Comparison of ENCODE assay signal across 23 cellular contexts in genomic region chr2:128054104-128054503, GRCh38. TPM values are rescaled to one million over a fixed set of nuclear protein-coding genes. Genes with fewer than 3 reads are reported as not detected.
DNase-seq lines count a peak whose midpoint lies in the region; ATAC-seq, FAIRE-seq and TF ChIP-seq lines count a peak whose summit lies in the region.
"Had no signal": no experiment of that assay in that cellular context is flagged by ENCODE, and none has a peak within 500 bp of the region (broad histone marks: within the 10 kb centered on the region; RNA-seq: fewer than 3 reads in every experiment).

No MANE protein-coding gene starts in this region.

- no peaks in the 10 kb centered on the region for H3K36me3 ChIP-seq in HepG2 (replicated peaks in 1 of 2; ENCODE audit: control insufficient read depth in 1 of 2, insufficient read depth in 2 of 2, low read length in 2 of 2)
- no peaks in the 10 kb centered on the region for H3K36me3 ChIP-seq in right lobe of liver
- H3K36me3 ChIP-seq in WERI-Rb-1, result no peaks in the 10 kb centered on the region
- H3K36me3 ChIP-seq in H1 (ENCODE audit: control insufficient read depth in 2 of 4, insufficient read depth in 4 of 4, low read length in 3 of 4), result no peaks in the 10 kb centered on the region
- H3K36me3 ChIP-seq in neuronal stem cell (replicated peaks in 1 of 2; ENCODE audit: control insufficient read depth in 2 of 2, insufficient read depth in 2 of 2, low read length in 2 of 2), result no peaks in the 10 kb centered on the region
- H3K36me3 ChIP-seq in upper lobe of left lung, result no peaks in the 10 kb centered on the region
- H3K36me3 ChIP-seq: BLaER1 had no signal

- no peaks in the 10 kb centered on the region for H3K79me1 ChIP-seq in H1 (ENCODE audit: low read depth, low read length)
- H3K79me1 ChIP-seq in neuronal stem cell (ENCODE audit: low read depth, low read length), result no peaks in the 10 kb centered on the region

- H2AFZ ChIP-seq in HepG2 (ENCODE audit: low read length) (no peak overlapping the region), H1 (ENCODE audit: low read length) (0 out of 2 replicates have a peak overlapping the region, but pooled peaks have one; percentile 73), neuronal stem cell (ENCODE audit: low read length) (peak overlapping the region; percentile 29)
- H2AFZ ChIP-seq: GM23248 had no signal

- H3K4me1 ChIP-seq in HepG2 (ENCODE audit: insufficient read depth, low read length) (peaks cover 21% of the 10 kb centered on the region), right lobe of liver (no peaks in the 10 kb centered on the region), H1 (replicated peaks in 1 of 4; ENCODE audit: control insufficient read depth in 3 of 4, insufficient read depth in 4 of 4, low read length in 3 of 4) (no peaks in the 10 kb centered on the region), neuronal stem cell (ENCODE audit: control insufficient read depth in 2 of 2, insufficient read depth in 1 of 2, low read depth in 1 of 2, low read length in 2 of 2) (peaks cover 0 to 3% of the 10 kb centered on the region in 2 donors), upper lobe of left lung (no peaks in the 10 kb centered on the region)
- H3K4me1 ChIP-seq: BLaER1 had no signal

- H4K20me1 ChIP-seq in HepG2 (ENCODE audit: insufficient read depth, low read length), result no peaks in the 10 kb centered on the region
- no peaks in the 10 kb centered on the region for H4K20me1 ChIP-seq in H1 (replicated peaks in 1 of 2; ENCODE audit: control insufficient read depth in 1 of 2, insufficient read depth in 2 of 2, low read length in 2 of 2)
- H4K20me1 ChIP-seq: BLaER1 had no signal

- WGBS in HepG2 (ENCODE audit: low lambda C conversion rate), result 91% methylated on average over 4 of the region's 4 CpGs
- WGBS in right lobe of liver (ENCODE audit: insufficient coverage, low coverage, low lambda C conversion rate, missing lambda C conversion rate), result no CpG with 5 or more reads among the region's 4 CpGs
- WGBS in H1 (ENCODE audit: extremely low coverage in 1 of 2, insufficient coverage in 1 of 2, insufficient read length in 1 of 2, insufficient replicate concordance in 2 of 2, low coverage in 1 of 2, low lambda C conversion rate in 2 of 2, missing lambda C conversion rate in 1 of 2), 2 experiments, result 84% methylated on average over 4 of the region's 4 CpGs; no CpG with 5 or more reads in 1 of the 2 experiments
- no CpG with 5 or more reads among the region's 4 CpGs for whole genome bisulfite sequencing in neuronal stem cell (ENCODE audit: extremely low coverage in 2 of 2, insufficient read length in 2 of 2, insufficient replicate concordance in 1 of 2), 2 donors
- WGBS in upper lobe of left lung, 2 donors, result 64 to 95% methylated on average over 3 to 4 of the region's 4 CpGs

- no peaks in the 10 kb centered on the region for H3K23me2 ChIP-seq in H1 (ENCODE audit: low read depth, low read length)

- TF ChIP-seq RAD21 in HepG2 (CRISPR knock-in tag; IDR thresholded peaks at IDR 0.05), result no peak
- no peak for TF ChIP-seq RAD21 in H1 (IDR thresholded peaks at IDR 0.05 in 1 of 2, conservative IDR thresholded peaks at IDR 0.05 in 1 of 2; ENCODE audit: low read depth in 2 of 2, low read length in 2 of 2)

- intact Hi-C loops in HepG2 (cut with micrococcal nuclease; ENCODE audit: unreplicated experiment) (no loop called here), right lobe of liver (cut with DNase I) (no loop called here)

- no peak overlapping the region for H3K4me3 ChIP-seq in HepG2 (replicated peaks in 1 of 3; ENCODE audit: insufficient read depth in 1 of 3, low read depth in 2 of 3, low read length in 3 of 3)
- no peak overlapping the region for H3K4me3 ChIP-seq in right lobe of liver
- no peak overlapping the region for H3K4me3 ChIP-seq in WERI-Rb-1 (ENCODE audit: low read depth, low read length)
- no peak overlapping the region for H3K4me3 ChIP-seq in H1 (ENCODE audit: extremely low read depth in 1 of 4, insufficient read depth in 2 of 4, low read depth in 3 of 4, low read length in 4 of 4)
- no peak overlapping the region for H3K4me3 ChIP-seq in neuronal stem cell (ENCODE audit: low read length in 2 of 2)
- H3K4me3 ChIP-seq in upper lobe of left lung, result no peak overlapping the region
- H3K4me3 ChIP-seq: BLaER1, GM12878, GM23248 had no signal

- no peak overlapping the region for H3K27ac ChIP-seq in HepG2 (ENCODE audit: extremely low read length, insufficient read depth, low read length)
- H3K27ac ChIP-seq in right lobe of liver, result no peak overlapping the region
- no peak overlapping the region for H3K27ac ChIP-seq in WERI-Rb-1
- H3K27ac ChIP-seq in H1 (ENCODE audit: low read depth, low read length), result no peak overlapping the region
- H3K27ac ChIP-seq in neuronal stem cell (replicated peaks; ENCODE audit: low read length), result no peak overlapping the region
- no peak overlapping the region for H3K27ac ChIP-seq in upper lobe of left lung
- H3K27ac ChIP-seq: 22Rv1, BLaER1, C4-2B, GM23248 had no signal

- H2BK5ac ChIP-seq in H1 (ENCODE audit: low read depth, low read length), result no peak overlapping the region
- H2BK5ac ChIP-seq in neuronal stem cell (ENCODE audit: low read length), result no peak overlapping the region

- no peak overlapping the region for H3K18ac ChIP-seq in H1 (ENCODE audit: extremely low read depth, low read length)
- H3K18ac ChIP-seq in neuronal stem cell (ENCODE audit: low read length), result no peak overlapping the region

- no TSS peak for BruUV-seq in HepG2 (replicated peaks; lab: Mats Ljungman, UMichigan)

- CTCF ChIA-PET in HepG2 (lab: Yijun Ruan, JAX; ENCODE audit: low intra/inter-chr PET ratio, low total read pairs), result no interaction called here
- CTCF ChIA-PET in H1 (lab: Charles Lee; ENCODE audit: partially characterized antibody), result interaction anchor here (0.6 to 4.1 kb wide), 12 partner anchors 9 to 1858 kb away, joined by 3 to 33 read pairs (median 4); no protein-coding TSS in a partner anchor

- H2BK120ac ChIP-seq in H1 (replicated peaks; ENCODE audit: low read depth, low read length) (no peak overlapping the region), neuronal stem cell (ENCODE audit: low read depth, low read length) (no peak overlapping the region)

- no peak for TF ChIP-seq EP300 in HepG2 (IDR thresholded peaks at IDR 0.05; ENCODE audit: low read depth in 2 of 2, low read length in 2 of 2)
- no peak for TF ChIP-seq EP300 in HepG2 (CRISPR knock-in tag; IDR thresholded peaks at IDR 0.05; ENCODE audit: borderline replicate concordance)
- no peak for TF ChIP-seq EP300 in H1 (IDR thresholded peaks at IDR 0.05; ENCODE audit: borderline replicate concordance in 1 of 2, low read depth in 2 of 2, low read length in 2 of 2)
- no peak for TF ChIP-seq EP300 in upper lobe of left lung (IDR thresholded peaks at IDR 0.05)

- H3K27me3 ChIP-seq in HepG2 (ENCODE audit: control insufficient read depth in 1 of 2, insufficient read depth in 2 of 2, low read length in 2 of 2), result peaks cover 0 to 4% of the 10 kb centered on the region in 2 experiments; a peak in 3 of 5 replicates
- no peaks in the 10 kb centered on the region for H3K27me3 ChIP-seq in right lobe of liver
- no peaks in the 10 kb centered on the region for H3K27me3 ChIP-seq in WERI-Rb-1 (ENCODE audit: insufficient read depth, low read depth, severe bottlenecking)
- no peaks in the 10 kb centered on the region for H3K27me3 ChIP-seq in H1 (replicated peaks in 1 of 4; ENCODE audit: control insufficient read depth in 3 of 4, extremely low read depth in 1 of 4, insufficient read depth in 3 of 4, low read length in 3 of 4)
- no peaks in the 10 kb centered on the region for H3K27me3 ChIP-seq in neuronal stem cell (ENCODE audit: control insufficient read depth in 3 of 3, insufficient read depth in 3 of 3, low read depth in 1 of 3, low read length in 3 of 3)
- no peaks in the 10 kb centered on the region for H3K27me3 ChIP-seq in upper lobe of left lung
- H3K27me3 ChIP-seq: BLaER1 had no signal

- TF ChIP-seq CTCF in HepG2 (CRISPR knock-in tag; IDR thresholded peaks at IDR 0.05) (no peak), right lobe of liver (IDR thresholded peaks at IDR 0.05) (no peak), WERI-Rb-1 (IDR thresholded peaks at IDR 0.05; ENCODE audit: low read depth, low read length) (0 out of 2 replicates have a peak, but pooled peaks have one; percentile 14), H1 (IDR thresholded peaks at IDR 0.05; ENCODE audit: control extremely low read depth in 1 of 3, insufficient read depth in 1 of 3, low read depth in 1 of 3, low read length in 3 of 3) (peak in 1 of 3 experiments; percentile 37; a peak in 1 of 4 replicates), upper lobe of left lung (IDR thresholded peaks at IDR 0.05) (no peak)

- FAIRE-seq in HepG2 (lab: Jason Lieb, UNC) (no peak), H1 (lab: Jason Lieb, UNC) (no peak)
- FAIRE-seq: A204.1, D721Med, GM12878, H54 had no signal

- H2AK5ac ChIP-seq in H1 (ENCODE audit: low read depth, low read length) (no peak overlapping the region), neuronal stem cell (ENCODE audit: low read depth, low read length) (no peak overlapping the region)

- no peak overlapping the region for H3K4ac ChIP-seq in H1 (replicated peaks; ENCODE audit: insufficient read length, low read depth, low read length)
- H3K4ac ChIP-seq in neuronal stem cell (ENCODE audit: low read length), result no peak overlapping the region

- H3K23ac ChIP-seq in H1 (ENCODE audit: insufficient read length) (no peak overlapping the region), neuronal stem cell (ENCODE audit: low read depth, low read length, poor library complexity) (no peak overlapping the region)

- H3K14ac ChIP-seq in H1 (ENCODE audit: insufficient read length) (no peak overlapping the region), neuronal stem cell (ENCODE audit: low read length) (no peak overlapping the region)

- H3K79me2 ChIP-seq in HepG2 (ENCODE audit: insufficient read depth, low read length) (no peaks in the 10 kb centered on the region), H1 (ENCODE audit: control insufficient read depth in 1 of 2, insufficient read depth in 2 of 2, low read length in 2 of 2) (no peaks in the 10 kb centered on the region)

- no peak overlapping the region for H2BK15ac ChIP-seq in H1 (ENCODE audit: low read length)
- H2BK15ac ChIP-seq in neuronal stem cell (ENCODE audit: low read length), result no peak overlapping the region

- H3K4me2 ChIP-seq in HepG2 (ENCODE audit: low read depth, low read length) (no peak overlapping the region), H1 (ENCODE audit: insufficient read depth in 1 of 2, low read depth in 2 of 2, low read length in 2 of 2) (no peak overlapping the region), neuronal stem cell (ENCODE audit: insufficient read depth, low read length, poor library complexity, severe bottlenecking) (no peak overlapping the region)
- H3K4me2 ChIP-seq: BLaER1 had no signal

- H4K91ac ChIP-seq in H1 (replicated peaks; ENCODE audit: insufficient read length, low read length) (no peak overlapping the region), neuronal stem cell (ENCODE audit: low read depth, low read length, poor library complexity) (no peak overlapping the region)

- H3K9ac ChIP-seq in HepG2 (ENCODE audit: insufficient read depth, low read depth, low read length) (no peak overlapping the region), H1 (replicated peaks in 1 of 4; ENCODE audit: extremely low read depth in 1 of 4, low read depth in 3 of 4, low read length in 3 of 4) (no peak overlapping the region), neuronal stem cell (ENCODE audit: low read depth, low read length, poor library complexity) (no peak overlapping the region)
- H3K9ac ChIP-seq: BLaER1, GM23248 had no signal

- no peak overlapping the region for H4K5ac ChIP-seq in H1 (ENCODE audit: insufficient read length, low read depth, low read length)

- POLR2A ChIA-PET in HepG2 (lab: Yijun Ruan, JAX), result no interaction called here
- POLR2A ChIA-PET in H1 (lab: Charles Lee; ENCODE audit: partially characterized antibody), result interaction anchor here (1.0 kb wide), 1 partner anchor 10 kb away, joined by 3 read pairs; no protein-coding TSS in a partner anchor

- H2BK12ac ChIP-seq in H1 (ENCODE audit: low read depth, low read length) (0 out of 2 replicates have a peak overlapping the region, but pooled peaks have one; percentile 27), neuronal stem cell (ENCODE audit: low read length) (no peak overlapping the region)

- ATAC-seq in HepG2, result no peak
- no peak for ATAC-seq in right lobe of liver
- ATAC-seq in upper lobe of left lung (ENCODE audit: low FRiP score in 2 of 2), result no peak
- ATAC-seq: CD8-positive, alpha-beta T cell; GM12878 had no signal

- TF ChIP-seq POLR2A in HepG2 (IDR thresholded peaks at IDR 0.05; ENCODE audit: insufficient read depth in 1 of 2, low read depth in 2 of 2, low read length in 2 of 2) (no peak), right lobe of liver (IDR thresholded peaks at IDR 0.05) (no peak), H1 (IDR thresholded peaks at IDR 0.05; ENCODE audit: control extremely low read depth in 1 of 2, low read depth in 2 of 2, low read length in 2 of 2) (no peak), upper lobe of left lung (IDR thresholded peaks at IDR 0.05) (no peak)

- no peak overlapping the region for H3K56ac ChIP-seq in H1 (replicated peaks; ENCODE audit: insufficient read length, low read depth, low read length)

- DNase-seq in HepG2 (ENCODE audit: low spot score) (no peak), right lobe of liver (no peak), WERI-Rb-1 (no peak), H1 (ENCODE audit: low read depth in 1 of 2, low spot score in 2 of 2) (no peak), neuronal stem cell (ENCODE audit: low spot score) (no peak), upper lobe of left lung (no peak), COLO829 (ENCODE audit: low spot score) (no peak), GM19238 (ENCODE audit: insufficient read length, low spot score) (no peak)
- DNase-seq: CD4-positive, CD25-positive, alpha-beta regulatory T cell; CD8-positive, alpha-beta T cell; DMS 273 treated with DMSO at 0.1 percent for 48 hours; DMS79; EL; GDM1; GM23248; HCEC 1CT had no signal

- in situ Hi-C loops in HepG2 (cut with HindIII; ENCODE audit: extremely low pct_ligation_motif_present, low pct_unique_long_range_greater_than_20kb), result loop anchor here (25.0 kb wide), 2 partner anchors 583 to 683 kb away; no protein-coding TSS in a partner anchor

- no peak overlapping the region for H2BK20ac ChIP-seq in H1 (ENCODE audit: low read length)

- H3K9me3 ChIP-seq in HepG2 (ENCODE audit: low read length) (peaks cover 9% of the 10 kb centered on the region; the same call in 1 of the 2 replicates), right lobe of liver (no peaks in the 10 kb centered on the region), WERI-Rb-1 (ENCODE audit: severe bottlenecking) (peaks cover 5% of the 10 kb centered on the region), H1 (ENCODE audit: insufficient read depth in 2 of 2, low read depth in 1 of 2, low read length in 1 of 2) (no peaks in the 10 kb centered on the region), neuronal stem cell (replicated peaks in 1 of 2; ENCODE audit: control insufficient read depth in 2 of 2, insufficient read depth in 1 of 2, low read depth in 1 of 2, low read length in 2 of 2) (peaks cover 0 to 3% of the 10 kb centered on the region in 2 donors), upper lobe of left lung (peaks cover 0 to 9% (median 0%) of the 10 kb centered on the region in 4 donors)

- H4K8ac ChIP-seq in H1 (ENCODE audit: extremely low read depth, insufficient read depth, low read length) (no peak overlapping the region; the same call in 1 of the 2 replicates), neuronal stem cell (ENCODE audit: low read depth, low read length) (no peak overlapping the region)

RNA-seq across cellular contexts. Expression of gene SAP130, which starts 26.2 kb away (rescaled TPM):
- total RNA-seq in HepG2 (2016; rRNA removed; fragmentation: Illumina TruSeq; extraction: Trizol) (11.1 and 14.5 TPM in 2 replicates), right lobe of liver (10 to 100 TPM in 2 of 6 experiments, 1 to 10 TPM in 4; 5.0 to 11.5 (median 9.1) TPM), upper lobe of left lung (10 to 100 TPM in 4 of 6 donors, 1 to 10 TPM in 2; 9.8 to 20.7 (median 17.2) TPM)
- total RNA-seq in HepG2 (2016; cell fraction: cytosol; rRNA removed; fragmentation: Illumina TruSeq; extraction: Trizol; ENCODE audit: low read depth), result 4.8 and 5.0 TPM in 2 replicates
- 9.6 and 12.8 TPM in 2 replicates for total RNA-seq in HepG2 (2016; cell fraction: insoluble cytoplasmic fraction; rRNA removed; fragmentation: Illumina TruSeq; extraction: Trizol)
- total RNA-seq in HepG2 (2016; cell fraction: membrane; rRNA removed; fragmentation: Illumina TruSeq; extraction: Trizol), result 9.9 and 10.8 TPM in 2 replicates
- total RNA-seq in HepG2 (2016; cell fraction: nucleus; rRNA removed; fragmentation: Illumina TruSeq; extraction: Trizol), result 9.9 and 12.6 TPM in 2 replicates
- polyA plus RNA-seq in HepG2 (2011; rRNA removed) (16.3 and 18.6 TPM in 2 replicates), H1 (2011; rRNA removed) (51.4 and 58.6 TPM in 2 replicates)
- polyA plus RNA-seq in HepG2 (2011; cell fraction: cytosol; rRNA removed), result 5.3 and 5.8 TPM in 2 replicates
- polyA plus RNA-seq in HepG2 (2011; cell fraction: nucleus; rRNA removed), result 20.4 and 27.2 TPM in 2 replicates
- 14.8 and 16.7 TPM in 2 replicates for polyA plus RNA-seq in HepG2 (2012)
- 2.2 and 2.7 TPM in 2 replicates for polyA plus RNA-seq in HepG2 (2016; cell fraction: cytosol; fragmentation: Illumina TruSeq; extraction: Trizol; ENCODE audit: low read depth)
- polyA plus RNA-seq in HepG2 (2016; cell fraction: insoluble cytoplasmic fraction; fragmentation: Illumina TruSeq; extraction: Trizol; ENCODE audit: low read depth), result 22.5 and 29.3 TPM in 2 replicates
- polyA plus RNA-seq in HepG2 (2016; cell fraction: membrane; fragmentation: Illumina TruSeq; extraction: Trizol; ENCODE audit: low read depth), result 7.3 and 8.9 TPM in 2 replicates
- 20.0 and 21.0 TPM in 2 replicates for polyA plus RNA-seq in HepG2 (2016; cell fraction: nucleus; fragmentation: Illumina TruSeq; extraction: Trizol; ENCODE audit: insufficient read depth, low read depth)
- 28.1 and 54.4 TPM in 2 replicates for polyA minus RNA-seq in HepG2 (2011; rRNA and poly(A)+ RNA removed; ENCODE audit: low replicate concordance)
- 11.8 and 13.8 TPM in 2 replicates for polyA minus RNA-seq in HepG2 (2011; cell fraction: cytosol; rRNA and poly(A)+ RNA removed)
- polyA minus RNA-seq in HepG2 (2011; cell fraction: nucleus; rRNA and poly(A)+ RNA removed), result 16.5 and 19.1 TPM in 2 replicates
- 49.2 and 54.3 TPM in 2 replicates for total RNA-seq in H1 (2021; fragmentation: NEBNext Ultra II Directional; extraction: Animal tissue kit (Norgen Biotek cat#: 25700))
- polyA plus RNA-seq in H1 (2011; cell fraction: cytosol; rRNA removed), result 15.5 TPM
- 56.9 TPM for polyA plus RNA-seq in H1 (2011; cell fraction: nucleus; rRNA removed)
- polyA plus RNA-seq in H1 (2012, experiment 1 of 2), result 32.3 to 49.0 TPM (median 45.0 TPM) in 4 replicates
- polyA plus RNA-seq in H1 (2012, experiment 2 of 2), result 15.9 TPM
- polyA plus RNA-seq in H1 (2013, experiment 1 of 2), result 27.9 TPM
- 26.5 TPM for polyA plus RNA-seq in H1 (2013, experiment 2 of 2)
- polyA minus RNA-seq in H1 (2011; rRNA and poly(A)+ RNA removed), result 58.7 and 68.3 TPM in 2 replicates
- polyA minus RNA-seq in H1 (2011; cell fraction: cytosol; rRNA and poly(A)+ RNA removed), result 28.3 TPM
- polyA minus RNA-seq in H1 (2011; cell fraction: nucleus; rRNA and poly(A)+ RNA removed), result 45.4 TPM
- 26.2 TPM for polyA plus RNA-seq in neuronal stem cell (2013, experiment 1 of 2)
- polyA plus RNA-seq in neuronal stem cell (2013, experiment 2 of 2), result 26.2 TPM

RNA-seq across cellular contexts. Expression of gene UGGT1, which starts 36.9 kb away (rescaled TPM):
- total RNA-seq in HepG2 (2016; rRNA removed; fragmentation: Illumina TruSeq; extraction: Trizol), result 56.4 and 83.2 TPM in 2 replicates
- total RNA-seq in HepG2 (2016; cell fraction: cytosol; rRNA removed; fragmentation: Illumina TruSeq; extraction: Trizol; ENCODE audit: low read depth), result 10.2 and 10.6 TPM in 2 replicates
- total RNA-seq in HepG2 (2016; cell fraction: insoluble cytoplasmic fraction; rRNA removed; fragmentation: Illumina TruSeq; extraction: Trizol), result 53.9 and 81.0 TPM in 2 replicates
- total RNA-seq in HepG2 (2016; cell fraction: membrane; rRNA removed; fragmentation: Illumina TruSeq; extraction: Trizol), result 15.1 and 16.2 TPM in 2 replicates
- 99.0 and 108 TPM in 2 replicates for total RNA-seq in HepG2 (2016; cell fraction: nucleus; rRNA removed; fragmentation: Illumina TruSeq; extraction: Trizol)
- 26.7 and 35.8 TPM in 2 replicates for polyA plus RNA-seq in HepG2 (2011; rRNA removed)
- 23.2 and 25.7 TPM in 2 replicates for polyA plus RNA-seq in HepG2 (2011; cell fraction: cytosol; rRNA removed)
- polyA plus RNA-seq in HepG2 (2011; cell fraction: nucleus; rRNA removed), result 23.0 and 23.4 TPM in 2 replicates
- 32.1 and 43.1 TPM in 2 replicates for polyA plus RNA-seq in HepG2 (2012)
- polyA plus RNA-seq in HepG2 (2016; cell fraction: cytosol; fragmentation: Illumina TruSeq; extraction: Trizol; ENCODE audit: low read depth), result 2.6 and 3.3 TPM in 2 replicates
- polyA plus RNA-seq in HepG2 (2016; cell fraction: insoluble cytoplasmic fraction; fragmentation: Illumina TruSeq; extraction: Trizol; ENCODE audit: low read depth), result 25.9 and 30.7 TPM in 2 replicates
- 4.8 and 6.9 TPM in 2 replicates for polyA plus RNA-seq in HepG2 (2016; cell fraction: membrane; fragmentation: Illumina TruSeq; extraction: Trizol; ENCODE audit: low read depth)
- 80.4 and 80.6 TPM in 2 replicates for polyA plus RNA-seq in HepG2 (2016; cell fraction: nucleus; fragmentation: Illumina TruSeq; extraction: Trizol; ENCODE audit: insufficient read depth, low read depth)
- 24.8 and 73.9 TPM in 2 replicates for polyA minus RNA-seq in HepG2 (2011; rRNA and poly(A)+ RNA removed; ENCODE audit: low replicate concordance)
- 59.4 and 63.1 TPM in 2 replicates for polyA minus RNA-seq in HepG2 (2011; cell fraction: cytosol; rRNA and poly(A)+ RNA removed)
- polyA minus RNA-seq in HepG2 (2011; cell fraction: nucleus; rRNA and poly(A)+ RNA removed), result 73.8 and 83.4 TPM in 2 replicates
- total RNA-seq in right lobe of liver, result 10 to 100 TPM; 31.4 to 96.5 (median 41.4) TPM
- total RNA-seq in H1 (2021; fragmentation: NEBNext Ultra II Directional; extraction: Animal tissue kit (Norgen Biotek cat#: 25700)), result 57.3 and 61.2 TPM in 2 replicates
- polyA plus RNA-seq in H1 (2011; rRNA removed), result 13.8 and 14.9 TPM in 2 replicates
- 18.2 TPM for polyA plus RNA-seq in H1 (2011; cell fraction: cytosol; rRNA removed)
- polyA plus RNA-seq in H1 (2011; cell fraction: nucleus; rRNA removed), result 30.4 TPM
- 19.6 to 31.8 TPM (median 27.5 TPM) in 4 replicates for polyA plus RNA-seq in H1 (2012, experiment 1 of 2)
- polyA plus RNA-seq in H1 (2012, experiment 2 of 2), result 2.1 TPM
- polyA plus RNA-seq in H1 (2013, experiment 1 of 2), result 67.4 TPM
- 59.5 TPM for polyA plus RNA-seq in H1 (2013, experiment 2 of 2)
- polyA minus RNA-seq in H1 (2011; rRNA and poly(A)+ RNA removed), result 38.8 and 55.0 TPM in 2 replicates
- polyA minus RNA-seq in H1 (2011; cell fraction: cytosol; rRNA and poly(A)+ RNA removed), result 35.5 TPM
- 53.6 TPM for polyA minus RNA-seq in H1 (2011; cell fraction: nucleus; rRNA and poly(A)+ RNA removed)
- 10.7 TPM for polyA plus RNA-seq in neuronal stem cell (2013, experiment 1 of 2)
- 10.4 TPM for polyA plus RNA-seq in neuronal stem cell (2013, experiment 2 of 2)
- total RNA-seq in upper lobe of left lung, result 100 to 1,000 TPM in 1 of 6 donors, 10 to 100 TPM in 5; 34.1 to 103 (median 43.1) TPM
